Comparison of ENCODE assay signal across 9 cellular contexts in genomic region chr13:36275190-36276002, GRCh38. TPM values are rescaled to one million over a fixed set of nuclear protein-coding genes. Genes with fewer than 3 reads are reported as not detected.
DNase-seq lines count a peak whose midpoint lies in the region; ATAC-seq and TF ChIP-seq lines count a peak whose summit lies in the region.
"Had no signal": no experiment of that assay in that cellular context is flagged by ENCODE, and none has a peak within 500 bp of the region (broad histone marks: within the 10 kb centered on the region; RNA-seq: fewer than 3 reads in every experiment).

No MANE protein-coding gene starts in this region.

- TF ChIP-seq CTCF in WTC11 (IDR thresholded peaks at IDR 0.05) (peak; percentile 55; the same call in 1 of the 2 replicates), testis (IDR thresholded peaks at IDR 0.05) (peak; percentile 54 to 66 (median 60))

- H3K27me3 Mint-ChIP-seq in activated naive CD4-positive, alpha-beta T cell treated with anti-CD3 and anti-CD28 coated beads for 36 hours (ENCODE audit: low read depth), result peaks cover 5% of the 10 kb centered on the region
- no peaks in the 10 kb centered on the region for H3K27me3 Mint-ChIP-seq in WTC11 (ENCODE audit: low read depth)
- H3K27me3 Mint-ChIP-seq in activated T-helper 2 cell treated with anti-CD3 and anti-CD28 coated beads, Interferon-gamma antibody, Interleukin-2, Interleukin-4, amounts not matched to agents 10 μg/mL and 5 μg/mL and 100 μg/mL, durations not matched to agents 14 hours and 24 hours and 36 hours (ENCODE audit: low read depth), result peaks cover 2% of the 10 kb centered on the region

- intact Hi-C loops in activated naive CD4-positive, alpha-beta T cell treated with anti-CD3 and anti-CD28 coated beads for 36 hours (cut with micrococcal nuclease), result loop anchor here (1.0 kb wide), 1 partner anchor 297 kb away; no protein-coding TSS in a partner anchor
- intact Hi-C loops in testis (cut with DNase I; ENCODE audit: low total_unique reads), result loop anchor here (5.0 kb wide), 1 partner anchor 298 kb away; no protein-coding TSS in a partner anchor
- intact Hi-C loops in activated T-helper 2 cell treated with anti-CD3 and anti-CD28 coated beads, Interferon-gamma antibody, Interleukin-2, Interleukin-4, amounts not matched to agents 10 μg/mL and 5 μg/mL and 100 μg/mL, durations not matched to agents 14 hours and 24 hours and 36 hours (cut with micrococcal nuclease), result loop anchor here (1.0 kb wide), 1 partner anchor 297 kb away; no protein-coding TSS in a partner anchor

- H3K4me1 ChIP-seq in testis, result no peaks in the 10 kb centered on the region

- no peak overlapping the region for H3K4me3 ChIP-seq in testis

- no peak overlapping the region for H3K4me3 Mint-ChIP-seq in activated naive CD4-positive, alpha-beta T cell treated with anti-CD3 and anti-CD28 coated beads for 36 hours
- H3K4me3 Mint-ChIP-seq in WTC11, result no peak overlapping the region
- no peak overlapping the region for H3K4me3 Mint-ChIP-seq in activated T-helper 2 cell treated with anti-CD3 and anti-CD28 coated beads, Interferon-gamma antibody, Interleukin-2, Interleukin-4, amounts not matched to agents 10 μg/mL and 5 μg/mL and 100 μg/mL, durations not matched to agents 14 hours and 24 hours and 36 hours (ENCODE audit: low read depth)
- H3K4me3 Mint-ChIP-seq: activated naive CD8-positive, alpha-beta T cell had no signal

- H3K27ac ChIP-seq in testis, result no peak overlapping the region

- H3K27ac Mint-ChIP-seq in activated naive CD4-positive, alpha-beta T cell treated with anti-CD3 and anti-CD28 coated beads for 36 hours, result no peak overlapping the region
- H3K27ac Mint-ChIP-seq in WTC11, result no peak overlapping the region
- no peak overlapping the region for H3K27ac Mint-ChIP-seq in activated T-helper 2 cell treated with anti-CD3 and anti-CD28 coated beads, Interferon-gamma antibody, Interleukin-2, Interleukin-4, amounts not matched to agents 10 μg/mL and 5 μg/mL and 100 μg/mL, durations not matched to agents 14 hours and 24 hours and 36 hours
- H3K27ac Mint-ChIP-seq: activated naive CD8-positive, alpha-beta T cell had no signal

- H3K9me3 Mint-ChIP-seq in activated naive CD4-positive, alpha-beta T cell treated with anti-CD3 and anti-CD28 coated beads for 36 hours, result no peaks in the 10 kb centered on the region
- no peaks in the 10 kb centered on the region for H3K9me3 Mint-ChIP-seq in WTC11
- H3K9me3 Mint-ChIP-seq in activated T-helper 2 cell treated with anti-CD3 and anti-CD28 coated beads, Interferon-gamma antibody, Interleukin-2, Interleukin-4, amounts not matched to agents 10 μg/mL and 5 μg/mL and 100 μg/mL, durations not matched to agents 14 hours and 24 hours and 36 hours, result no peaks in the 10 kb centered on the region

- CTCF ChIA-PET in activated naive CD4-positive, alpha-beta T cell treated with anti-CD3 and anti-CD28 coated beads for 36 hours (lab: Charles Lee), result interaction anchor here (1.0 to 8.3 kb wide), 7 partner anchors 8 to 1094 kb away, joined by 3 to 48 read pairs (median 4); no protein-coding TSS in a partner anchor
- CTCF ChIA-PET in WTC11 (lab: Charles Lee), result interaction anchor here (0.7 to 2.5 kb wide), 12 partner anchors 23 to 298 kb away, joined by 3 to 43 read pairs (median 4); no protein-coding TSS in a partner anchor

- ATAC-seq in WTC11 (0 out of 2 replicates have a peak, but pooled peaks have one; percentile 57), HG03095 (IDR thresholded peaks at IDR 0.05; ENCODE audit: unreplicated experiment) (no peak)

- no peaks in the 10 kb centered on the region for H3K27me3 ChIP-seq in testis

- POLR2A ChIA-PET in WTC11 (lab: Charles Lee), result no interaction called here

- peak; percentile 28 for DNase-seq in activated naive CD4-positive, alpha-beta T cell treated with anti-CD3 and anti-CD28 coated beads for 36 hours
- no peak for DNase-seq in activated naive CD4-positive, alpha-beta T cell (lab: John Stamatoyannopoulos, UW)
- DNase-seq in NCI-H2029 (lab: John Stamatoyannopoulos, UW) (peak; percentile 45), WTC11 (ENCODE audit: low spot score) (no peak), hepatic stellate cell (ENCODE audit: low spot score) (peak; percentile 21), testis (peak; percentile 71)
- no peak for DNase-seq in activated T-helper 2 cell treated with anti-CD3 and anti-CD28 coated beads, Interferon-gamma antibody, Interleukin-2, Interleukin-4, amounts not matched to agents 10 μg/mL and 5 μg/mL and 100 μg/mL, durations not matched to agents 14 hours and 24 hours and 36 hours (ENCODE audit: low spot score)

- no peaks in the 10 kb centered on the region for H3K36me3 ChIP-seq in testis (ENCODE audit: low read depth, missing control alignments)

- no peaks in the 10 kb centered on the region for H3K9me3 ChIP-seq in testis

- TF ChIP-seq POLR2A in testis (IDR thresholded peaks at IDR 0.05), result no peak

- H3K4me1 Mint-ChIP-seq in activated naive CD4-positive, alpha-beta T cell treated with anti-CD3 and anti-CD28 coated beads for 36 hours (ENCODE audit: low read depth), result no peaks in the 10 kb centered on the region
- peaks cover 2% of the 10 kb centered on the region for H3K4me1 Mint-ChIP-seq in WTC11
- no peaks in the 10 kb centered on the region for H3K4me1 Mint-ChIP-seq in activated T-helper 2 cell treated with anti-CD3 and anti-CD28 coated beads, Interferon-gamma antibody, Interleukin-2, Interleukin-4, amounts not matched to agents 10 μg/mL and 5 μg/mL and 100 μg/mL, durations not matched to agents 14 hours and 24 hours and 36 hours (ENCODE audit: low read depth)

- 61 to 71% methylated on average over 3 of the region's 3 CpGs for WGBS in testis, 2 donors

- H3K36me3 Mint-ChIP-seq in activated naive CD4-positive, alpha-beta T cell treated with anti-CD3 and anti-CD28 coated beads for 36 hours (ENCODE audit: low read depth), result no peaks in the 10 kb centered on the region
- H3K36me3 Mint-ChIP-seq in WTC11, result peaks cover 31% of the 10 kb centered on the region
- no peaks in the 10 kb centered on the region for H3K36me3 Mint-ChIP-seq in activated T-helper 2 cell treated with anti-CD3 and anti-CD28 coated beads, Interferon-gamma antibody, Interleukin-2, Interleukin-4, amounts not matched to agents 10 μg/mL and 5 μg/mL and 100 μg/mL, durations not matched to agents 14 hours and 24 hours and 36 hours (ENCODE audit: low read depth)
- H3K36me3 Mint-ChIP-seq: activated naive CD8-positive, alpha-beta T cell had no signal

TF ChIP-seq in WTC11, 78 proteins besides CTCF, POLR2A, EP300 and RAD21 (continues in another document):
- TF ChIP-seq GRHL2 (CRISPR knock-in tag; IDR thresholded peaks at IDR 0.05; ENCODE audit: insufficient replicate concordance, severe bottlenecking) (no peak), ATF2 (CRISPR knock-in tag; IDR thresholded peaks at IDR 0.05; ENCODE audit: borderline replicate concordance, low read depth) (no peak), JAZF1 (CRISPR knock-in tag; IDR thresholded peaks at IDR 0.05) (no peak), FOXP1 (CRISPR knock-in tag; IDR thresholded peaks at IDR 0.05; ENCODE audit: borderline replicate concordance) (no peak), ATF1 (CRISPR knock-in tag; IDR thresholded peaks at IDR 0.05) (no peak), ESRRA (CRISPR knock-in tag; IDR thresholded peaks at IDR 0.05; ENCODE audit: borderline replicate concordance) (no peak), ZNF219 (CRISPR knock-in tag; IDR thresholded peaks at IDR 0.05; ENCODE audit: borderline replicate concordance) (no peak), ZNF121 (CRISPR knock-in tag; IDR thresholded peaks at IDR 0.05) (no peak), ZMAT4 (CRISPR knock-in tag; IDR thresholded peaks at IDR 0.05) (no peak), PRRX2 (CRISPR knock-in tag; IDR thresholded peaks at IDR 0.05) (no peak), ZNF423 (CRISPR knock-in tag; IDR thresholded peaks at IDR 0.05) (no peak), USF1 (CRISPR knock-in tag; IDR thresholded peaks at IDR 0.05) (no peak), ZNF232 (CRISPR knock-in tag; IDR thresholded peaks at IDR 0.05) (no peak), NR3C1 (CRISPR knock-in tag; conservative IDR thresholded peaks at IDR 0.05; ENCODE audit: low read depth) (no peak), ZNF317 (CRISPR knock-in tag; IDR thresholded peaks at IDR 0.05; ENCODE audit: borderline replicate concordance, low read depth) (no peak), OVOL2 (CRISPR knock-in tag; IDR thresholded peaks at IDR 0.05; ENCODE audit: borderline replicate concordance) (no peak)

RNA-seq across cellular contexts. Expression of gene CCDC169, which starts 22.2 kb away (rescaled TPM):
- 1 to 10 TPM in 1 of 2 experiments, under 1 TPM in 1; 0.50 to 1.0 TPM for total RNA-seq in activated naive CD4-positive, alpha-beta T cell treated with anti-CD3 and anti-CD28 coated beads for 36 hours
- total RNA-seq in WTC11 (2021) (36.8 to 41.8 TPM (median 39.8 TPM) in 3 replicates), testis (10 to 100 TPM; 37.0 to 74.1 TPM)
- 174 TPM for polyA plus RNA-seq in testis (ENCODE audit: insufficient read depth, low read depth, low replicate concordance)
- total RNA-seq in activated T-helper 2 cell treated with anti-CD3 and anti-CD28 coated beads, Interferon-gamma antibody, Interleukin-2, Interleukin-4, amounts not matched to agents 10 μg/mL and 5 μg/mL and 100 μg/mL, durations not matched to agents 14 hours and 24 hours and 36 hours, result 0.23 and 0.46 TPM in 2 replicates

Comparison
In these comparisons a context has a peak if more than half of its experiments do, and no peak if none do; other contexts are left out.
1. DNase-seq: peak in activated naive CD4-positive, alpha-beta T cell treated with anti-CD3 and anti-CD28 coated beads for 36 hours (single experiment), NCI-H2029 (single experiment), hepatic stellate cell (single experiment) and testis (single experiment); none in activated naive CD4-positive, alpha-beta T cell (0 of 4), WTC11 (single experiment) and activated T-helper 2 cell treated with anti-CD3 and anti-CD28 coated beads, Interferon-gamma antibody, Interleukin-2, Interleukin-4, amounts not matched to agents 10 μg/mL and 5 μg/mL and 100 μg/mL, durations not matched to agents 14 hours and 24 hours and 36 hours (single experiment).
2. RNA of gene CCDC169, which starts 22.2 kb away (total RNA-seq): 37.0 to 74.1 TPM in testis and 36.8 to 41.8 TPM in WTC11; 0.50 to 1.0 TPM in activated naive CD4-positive, alpha-beta T cell treated with anti-CD3 and anti-CD28 coated beads for 36 hours and 0.23 to 0.46 TPM in activated T-helper 2 cell treated with anti-CD3 and anti-CD28 coated beads, Interferon-gamma antibody, Interleukin-2, Interleukin-4, amounts not matched to agents 10 μg/mL and 5 μg/mL and 100 μg/mL, durations not matched to agents 14 hours and 24 hours and 36 hours; every median in the first group is over 10 times any median in the second.